ENCODE assay signal across 8 cellular contexts in genomic region chr20:34558320-34559202, GRCh38. TPM values are rescaled to one million over a fixed set of nuclear protein-coding genes. Genes with fewer than 3 reads are reported as not detected.
DNase-seq lines count a peak whose midpoint lies in the region; ATAC-seq and TF ChIP-seq lines count a peak whose summit lies in the region.

MAP1LC3A (plus strand) TSS chr20:34558718; CDS start chr20:34558869, 151 bp downstream.

- peak; percentile 98 for DNase-seq in AG08395 (ENCODE audit: low spot score)
- DNase-seq in NCI-H146 (lab: John Stamatoyannopoulos, UW), result peak; percentile 81
- DNase-seq in activated CD8-positive, alpha-beta memory T cell treated with anti-CD3 and anti-CD28 coated beads for 1 hour (ENCODE audit: extremely low read depth in 1 of 2, low read depth in 1 of 2), result peak; percentile 91 to 92
- DNase-seq in ecto neural progenitor cell (ENCODE audit: low spot score), result peak; percentile 93
- DNase-seq in right lobe of liver, result peak; percentile 96 to 98 (median 96)
- DNase-seq in stimulated activated CD4-positive, alpha-beta T cell treated with anti-CD3 and anti-CD28 coated beads, Interleukin-2, amount 100 ng/mL, for 4 hours (ENCODE audit: low read depth), result peak; percentile 91
- no peak for DNase-seq in SJCRH30

- peak in 1 of 4 donors; percentile 4 for TF ChIP-seq CTCF in right lobe of liver (IDR thresholded peaks at IDR 0.05)

- H3K9me3 ChIP-seq in right lobe of liver (no peaks in the 10 kb centered on the region), SJCRH30 (replicated peaks) (no peaks in the 10 kb centered on the region)

- WGBS in right lobe of liver (ENCODE audit: insufficient coverage, low coverage, low lambda C conversion rate, missing lambda C conversion rate), result under 1% methylated on average over 33 of the region's 100 CpGs

- ATAC-seq in GM19328 (IDR thresholded peaks at IDR 0.05; ENCODE audit: unreplicated experiment) (peak; percentile 53), right lobe of liver (peak; percentile 81 to 87 (median 86))

- H3K4me3 ChIP-seq in right lobe of liver, result peak within 1 kb of the TSS; percentile 58 to 88 (median 66)
- no peak within 1 kb of the TSS for H3K4me3 ChIP-seq in SJCRH30

- TF ChIP-seq POLR2A in right lobe of liver (IDR thresholded peaks at IDR 0.05), result peak; percentile 57

- H3K4me1 ChIP-seq in right lobe of liver (peaks cover 0 to 20% (median 0%) of the 10 kb centered on the region in 4 donors), SJCRH30 (peaks cover 3% of the 10 kb centered on the region; the same call in 1 of the 2 replicates)

- intact Hi-C loops in right lobe of liver (cut with DNase I), result no loop called here

- no peaks in the 10 kb centered on the region for H3K36me3 ChIP-seq in right lobe of liver
- no peaks in the 10 kb centered on the region; the same call in 1 of the 2 replicates for H3K36me3 ChIP-seq in SJCRH30

- H3K27me3 ChIP-seq in right lobe of liver (no peaks in the 10 kb centered on the region), SJCRH30 (no peaks in the 10 kb centered on the region)

- H3K27ac ChIP-seq in right lobe of liver (peak within 1 kb of the TSS; percentile 80 to 99 (median 90)), SJCRH30 (no peak within 1 kb of the TSS)

RNA-seq across cellular contexts. Expression of gene MAP1LC3A, which starts in this region (rescaled TPM):
- 10 to 100 TPM; 14.4 to 39.6 (median 26.3) TPM for total RNA-seq in right lobe of liver
- 0.10 and 0.23 TPM in 2 replicates for total RNA-seq in SJCRH30 (2014; rRNA removed; shearing (Covaris generic))

Comparison
In these comparisons a context has a peak if more than half of its experiments do, and no peak if none do; other contexts are left out.
1. RNA of gene MAP1LC3A (total RNA-seq): 14.4 to 39.6 TPM in right lobe of liver; 0.10 to 0.23 TPM in SJCRH30; every median in the first group is over 10 times any median in the second.
2. DNase-seq: peak in AG08395 (single experiment), NCI-H146 (single experiment), activated CD8-positive, alpha-beta memory T cell treated with anti-CD3 and anti-CD28 coated beads for 1 hour (2 of 2), ecto neural progenitor cell (single experiment), right lobe of liver (3 of 3) and stimulated activated CD4-positive, alpha-beta T cell treated with anti-CD3 and anti-CD28 coated beads, Interleukin-2, amount 100 ng/mL, for 4 hours (single experiment); none in SJCRH30 (0 of 2).